Comparison of ENCODE assay signal across 1 cellular context in the genomic region with DNA sequence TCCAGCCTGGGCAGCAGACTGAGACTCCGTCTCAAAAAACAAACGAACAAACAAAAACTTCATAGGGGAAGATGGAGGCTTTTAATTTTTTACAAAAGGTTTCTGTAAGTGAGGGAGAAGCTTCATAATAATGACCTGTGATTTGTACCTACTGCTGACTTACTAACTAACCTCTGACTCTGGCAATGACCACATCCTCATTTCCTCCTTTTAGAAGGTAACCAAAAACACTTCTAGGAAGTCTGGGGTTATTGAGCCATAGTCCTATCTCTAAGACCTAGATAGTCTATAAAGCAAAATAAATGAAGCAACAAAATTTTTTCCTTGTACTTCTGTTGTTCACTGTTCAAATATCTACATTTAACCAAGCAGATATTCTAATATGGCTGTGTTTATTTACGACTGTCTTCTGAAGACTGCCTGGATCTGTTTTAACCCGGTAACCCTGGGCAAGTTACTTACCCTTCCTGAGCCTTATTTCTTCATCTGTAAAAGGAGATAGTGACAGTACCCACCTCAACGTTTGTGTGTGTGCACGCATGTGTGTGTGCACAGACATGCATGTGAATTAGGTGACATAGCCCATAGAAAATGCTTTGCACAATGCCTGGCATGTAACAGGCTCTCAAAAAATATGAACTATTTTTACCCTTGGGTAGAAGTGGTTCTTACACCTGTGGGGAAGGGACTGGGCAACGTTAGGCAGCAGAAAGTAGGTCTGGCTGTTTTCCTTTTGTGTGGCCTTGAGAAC.
TF ChIP-seq lines count a peak whose summit lies in the region.

No MANE protein-coding gene starts in this region.

TF ChIP-seq in IMR-90, 13 proteins besides CTCF, POLR2A, EP300 and RAD21 (continued from another document):
- TF ChIP-seq, protein P1, sequence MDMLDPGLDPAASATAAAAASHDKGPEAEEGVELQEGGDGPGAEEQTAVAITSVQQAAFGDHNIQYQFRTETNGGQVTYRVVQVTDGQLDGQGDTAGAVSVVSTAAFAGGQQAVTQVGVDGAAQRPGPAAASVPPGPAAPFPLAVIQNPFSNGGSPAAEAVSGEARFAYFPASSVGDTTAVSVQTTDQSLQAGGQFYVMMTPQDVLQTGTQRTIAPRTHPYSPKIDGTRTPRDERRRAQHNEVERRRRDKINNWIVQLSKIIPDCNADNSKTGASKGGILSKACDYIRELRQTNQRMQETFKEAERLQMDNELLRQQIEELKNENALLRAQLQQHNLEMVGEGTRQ (IDR thresholded peaks at IDR 0.05; ENCODE audit: low read depth, low read length): no peak
- no peak for TF ChIP-seq CHD1 (IDR thresholded peaks at IDR 0.05; ENCODE audit: low read depth, low read length)
- TF ChIP-seq MAZ (IDR thresholded peaks at IDR 0.05; ENCODE audit: borderline replicate concordance, low read depth, low read length): no peak
- no peak for TF ChIP-seq MXI1 (IDR thresholded peaks at IDR 0.05; ENCODE audit: borderline replicate concordance, low read depth, low read length)
- no peak for TF ChIP-seq RCOR1 (IDR thresholded peaks at IDR 0.05; ENCODE audit: insufficient replicate concordance, low read length)
- TF ChIP-seq, protein P2, sequence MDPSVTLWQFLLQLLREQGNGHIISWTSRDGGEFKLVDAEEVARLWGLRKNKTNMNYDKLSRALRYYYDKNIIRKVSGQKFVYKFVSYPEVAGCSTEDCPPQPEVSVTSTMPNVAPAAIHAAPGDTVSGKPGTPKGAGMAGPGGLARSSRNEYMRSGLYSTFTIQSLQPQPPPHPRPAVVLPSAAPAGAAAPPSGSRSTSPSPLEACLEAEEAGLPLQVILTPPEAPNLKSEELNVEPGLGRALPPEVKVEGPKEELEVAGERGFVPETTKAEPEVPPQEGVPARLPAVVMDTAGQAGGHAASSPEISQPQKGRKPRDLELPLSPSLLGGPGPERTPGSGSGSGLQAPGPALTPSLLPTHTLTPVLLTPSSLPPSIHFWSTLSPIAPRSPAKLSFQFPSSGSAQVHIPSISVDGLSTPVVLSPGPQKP (IDR thresholded peaks at IDR 0.05; ENCODE audit: borderline replicate concordance, low read depth, low read length): no peak
- no peak for TF ChIP-seq RFX5 (IDR thresholded peaks at IDR 0.05; ENCODE audit: low read depth, low read length)
- TF ChIP-seq CEBPB (IDR thresholded peaks at IDR 0.05; ENCODE audit: low read depth, low read length): no peak
- no peak for TF ChIP-seq BHLHE40 (IDR thresholded peaks at IDR 0.05; ENCODE audit: low read depth, low read length)
- TF ChIP-seq MAFK (IDR thresholded peaks at IDR 0.05; ENCODE audit: low read depth, low read length): no peak
- TF ChIP-seq SMC3 (IDR thresholded peaks at IDR 0.05; ENCODE audit: low read depth, low read length): no peak
